8 cellular contexts compared by ENCODE assay signal in genomic region chr2:169798718-169799495, GRCh38. TPM values are rescaled to one million over a fixed set of nuclear protein-coding genes. Genes with fewer than 3 reads are reported as not detected.
DNase-seq lines count a peak whose midpoint lies in the region; ATAC-seq, FAIRE-seq and TF ChIP-seq lines count a peak whose summit lies in the region.

Gene SSB, plus strand, starts transcription at chr2:169798871. Its CDS starts 2,090 bp downstream, at chr2:169800961.

- TF ChIP-seq POLR2A in endothelial cell of umbilical vein (IDR thresholded peaks at IDR 0.05; ENCODE audit: low read depth, low read length) = peak; percentile 96

- BruUV-seq in Calu3 (replicated peaks; lab: Mats Ljungman, UMichigan) = no TSS peak
- BruUV-seq in endothelial cell of umbilical vein (replicated peaks; lab: Mats Ljungman, UMichigan) = TSS peak; percentile 61

- no peaks in the 10 kb centered on the region for H3K9me1 ChIP-seq in endothelial cell of umbilical vein (replicated peaks; ENCODE audit: control insufficient read depth, extremely low read depth, insufficient read depth, low read length)

- POLR2A ChIA-PET in endothelial cell of umbilical vein (lab: Charles Lee) = interaction anchor here (0.6 to 0.7 kb wide), 2 partner anchors 1153 to 1329 kb away, joined by 3 to 6 read pairs; no protein-coding TSS in a partner anchor

- peak; percentile 92 for FAIRE-seq in endothelial cell of umbilical vein (lab: Jason Lieb, UNC)

- TF ChIP-seq CTCF in Calu3 (IDR thresholded peaks at IDR 0.05; ENCODE audit: unreplicated experiment) (no peak), OCI-LY3 (IDR thresholded peaks at IDR 0.05; ENCODE audit: low read depth, low read length) (no peak), endothelial cell of umbilical vein (IDR thresholded peaks at IDR 0.05; ENCODE audit: extremely low read depth in 1 of 2, insufficient read depth in 1 of 2, low read depth in 1 of 2, low read length in 2 of 2) (no peak)

- H3K4me1 ChIP-seq in HUES6 (ENCODE audit: control insufficient read depth, insufficient read depth, low read length) (peaks cover 11% of the 10 kb centered on the region), OCI-LY3 (ENCODE audit: low read length) (peaks cover 24% of the 10 kb centered on the region), endothelial cell of umbilical vein (ENCODE audit: control insufficient read depth, extremely low read depth, insufficient read depth, low read length) (peaks cover 14% of the 10 kb centered on the region)

- peak within 1 kb of the TSS; percentile 89 for H3K4me3 ChIP-seq in HUES6 (ENCODE audit: low read depth, low read length)
- H3K4me3 ChIP-seq in OCI-LY3 (ENCODE audit: low read length) = peak within 1 kb of the TSS; percentile 85
- H3K4me3 ChIP-seq in endothelial cell of umbilical vein (replicated peaks in 1 of 3; ENCODE audit: insufficient read depth in 1 of 3, low read depth in 1 of 3, low read length in 3 of 3) = peak within 1 kb of the TSS; percentile 91 to 99 (median 97)

- H3K27ac ChIP-seq in HUES6 (ENCODE audit: low read depth, low read length) (peak within 1 kb of the TSS; percentile 85), OCI-LY3 (ENCODE audit: low read length) (peak within 1 kb of the TSS; percentile 86), endothelial cell of umbilical vein (ENCODE audit: insufficient read depth, low read depth, low read length) (peak within 1 kb of the TSS; percentile 64)

- CTCF ChIA-PET in Calu3 (lab: Charles Lee) (interaction anchor here (0.7 to 1.0 kb wide), 2 partner anchors 9 to 101 kb away, joined by 3 to 4 read pairs; no protein-coding TSS in a partner anchor), endothelial cell of umbilical vein (lab: Charles Lee) (interaction anchor here (0.6 to 1.4 kb wide), 4 partner anchors 9 to 346 kb away, joined by 3 to 6 read pairs (median 4); partner anchors contain the start of gene METTL5)

- peak; percentile 98 for ATAC-seq in GM21423 (IDR thresholded peaks at IDR 0.05; ENCODE audit: unreplicated experiment)

- no peaks in the 10 kb centered on the region for H3K9me3 Mint-ChIP-seq in Calu3 (ENCODE audit: low read depth, unreplicated experiment)

- peak within 1 kb of the TSS; percentile 59 for H2AFZ ChIP-seq in OCI-LY3 (ENCODE audit: low read depth, low read length)
- H2AFZ ChIP-seq in endothelial cell of umbilical vein (ENCODE audit: low read depth, low read length) = peak within 1 kb of the TSS; percentile 98

- peak within 1 kb of the TSS; percentile 80 for H3K4me3 Mint-ChIP-seq in Calu3 (ENCODE audit: low read depth, unreplicated experiment)

- no peaks in the 10 kb centered on the region for H3K4me1 Mint-ChIP-seq in Calu3 (ENCODE audit: low read depth, unreplicated experiment)

- dilution Hi-C loops in endothelial cell of umbilical vein (cut with MboI; ENCODE audit: extremely low pct_ligation_motif_present, low sequenced_read_pairs) = no loop called here

- intact Hi-C loops in Calu3 (cut with micrococcal nuclease; ENCODE audit: unreplicated experiment) = no loop called here
- intact Hi-C loops in endothelial cell of umbilical vein (cut with micrococcal nuclease) = loop anchor here (1.0 to 10.0 kb wide), 2 partner anchors 28 to 434 kb away; partner anchors contain the start of genes LRP2 and UBR3

- peaks cover 30% of the 10 kb centered on the region for H3K36me3 Mint-ChIP-seq in Calu3 (ENCODE audit: insufficient read depth, unreplicated experiment)

- peaks cover 51% of the 10 kb centered on the region for H3K79me2 ChIP-seq in OCI-LY3 (ENCODE audit: low read length)
- peaks cover 49% of the 10 kb centered on the region for H3K79me2 ChIP-seq in endothelial cell of umbilical vein (ENCODE audit: control insufficient read depth, insufficient read depth, low read length)

- H3K4me2 ChIP-seq in OCI-LY3 (ENCODE audit: low read length) = peak within 1 kb of the TSS; percentile 74
- H3K4me2 ChIP-seq in endothelial cell of umbilical vein (ENCODE audit: insufficient read depth, low read length) = peak within 1 kb of the TSS; percentile 100

- H3K27me3 ChIP-seq in HUES6 (ENCODE audit: control insufficient read depth, insufficient read depth, low read length) (no peaks in the 10 kb centered on the region), OCI-LY3 (ENCODE audit: low read depth, low read length) (no peaks in the 10 kb centered on the region), endothelial cell of umbilical vein (ENCODE audit: control insufficient read depth in 2 of 2, insufficient read depth in 2 of 2, low read length in 2 of 2) (no peaks in the 10 kb centered on the region)

- H3K9me3 ChIP-seq in HUES6 (ENCODE audit: control insufficient read depth, insufficient read depth, low read depth, low read length) (no peaks in the 10 kb centered on the region), OCI-LY3 (ENCODE audit: insufficient read depth, low read length) (no peaks in the 10 kb centered on the region), endothelial cell of umbilical vein (replicated peaks; ENCODE audit: control insufficient read depth, insufficient read depth, low read length) (no peaks in the 10 kb centered on the region)

- H4K20me1 ChIP-seq in OCI-LY3 (ENCODE audit: insufficient read depth, low read length) (no peaks in the 10 kb centered on the region), endothelial cell of umbilical vein (replicated peaks; ENCODE audit: control insufficient read depth, extremely low read depth, insufficient read depth, low read length) (no peaks in the 10 kb centered on the region)

- DNase-seq in Calu3 (peak; percentile 95), activated T-cell treated with anti-CD3 and anti-CD28 coated beads for 1 hour (ENCODE audit: low read depth) (peak; percentile 90), endothelial cell of umbilical vein (ENCODE audit: low read depth, low spot score) (peak; percentile 93), middle frontal gyrus (ENCODE audit: extremely low spot score, low spot score) (peak; percentile 89)
- DNase-seq in stimulated activated CD8-positive, alpha-beta memory T cell treated with anti-CD3 and anti-CD28 coated beads, Interleukin-2, amount 100 ng/mL, for 48 hours (ENCODE audit: low read depth in 2 of 2) = peak; percentile 95 to 96

- H3K36me3 ChIP-seq in HUES6 (ENCODE audit: control insufficient read depth, insufficient read depth, low read length) = peaks cover 31% of the 10 kb centered on the region
- H3K36me3 ChIP-seq in OCI-LY3 (replicated peaks; ENCODE audit: low read depth, low read length) = peaks cover 5% of the 10 kb centered on the region
- H3K36me3 ChIP-seq in endothelial cell of umbilical vein (ENCODE audit: control insufficient read depth in 2 of 2, extremely low read depth in 1 of 2, insufficient read depth in 2 of 2, low read length in 2 of 2) = peaks cover 3 to 9% of the 10 kb centered on the region in 2 experiments

- peak within 1 kb of the TSS; percentile 78 for H3K27ac Mint-ChIP-seq in Calu3 (ENCODE audit: unreplicated experiment)

- no peaks in the 10 kb centered on the region for H3K27me3 Mint-ChIP-seq in Calu3 (ENCODE audit: unreplicated experiment)

- H3K9ac ChIP-seq in HUES6 (ENCODE audit: low read length) = peak within 1 kb of the TSS; percentile 91
- H3K9ac ChIP-seq in OCI-LY3 (ENCODE audit: low read length) = peak within 1 kb of the TSS; percentile 76
- H3K9ac ChIP-seq in endothelial cell of umbilical vein (replicated peaks; ENCODE audit: extremely low read depth, insufficient read depth, low read length) = peak within 1 kb of the TSS; percentile 91

TF ChIP-seq in endothelial cell of umbilical vein, 7 proteins besides CTCF, POLR2A, EP300 and RAD21:
- TF ChIP-seq MAX (IDR thresholded peaks at IDR 0.05; ENCODE audit: insufficient read depth, insufficient read length) (peak; percentile 45), JUN (IDR thresholded peaks at IDR 0.05; ENCODE audit: borderline replicate concordance, insufficient read depth, insufficient read length, low read depth) (no peak), POLR2AphosphoS5 (IDR thresholded peaks at IDR 0.05; ENCODE audit: insufficient read depth, low read depth, low read length) (peak; percentile 97)
TF ChIP-seq in endothelial cell of umbilical vein: peak in this region for 2.

RNA-seq across cellular contexts. Expression of gene SSB, which starts in this region (rescaled TPM):
- total RNA-seq in Calu3 (2022) (143 TPM in 2 replicates), endothelial cell of umbilical vein (124 and 125 TPM in 2 replicates)
- polyA plus RNA-seq in endothelial cell of umbilical vein = 18.5 and 36.1 TPM in 2 replicates
- 60.1 and 68.5 TPM in 2 replicates for polyA plus RNA-seq in endothelial cell of umbilical vein (2011; cell fraction: cytosol; rRNA removed)
- 56.0 and 96.7 TPM in 2 replicates for polyA plus RNA-seq in endothelial cell of umbilical vein (2011; cell fraction: nucleus; rRNA removed)
- polyA plus RNA-seq in endothelial cell of umbilical vein (2012) = 142 and 198 TPM in 2 replicates
- 26.7 and 30.5 TPM in 2 replicates for polyA minus RNA-seq in endothelial cell of umbilical vein
- polyA minus RNA-seq in endothelial cell of umbilical vein (2011; cell fraction: cytosol; rRNA and poly(A)+ RNA removed) = 22.7 TPM
- 21.8 and 26.9 TPM in 2 replicates for polyA minus RNA-seq in endothelial cell of umbilical vein (2011; cell fraction: nucleus; rRNA and poly(A)+ RNA removed)

Comparison
In these comparisons a context has a peak if more than half of its experiments do, and no peak if none do; other contexts are left out.
1. Peak in every context shown above with its lines: DNase-seq, ATAC-seq, H3K4me3 ChIP-seq and H3K27ac ChIP-seq.